Comparison of ENCODE assay signal across 8 cellular contexts in genomic region chr19:44113138-44113783, GRCh38. TPM values are rescaled to one million over a fixed set of nuclear protein-coding genes. Genes with fewer than 3 reads are reported as not detected.
A peak's percentile ranks its signal among the peaks of the same experiment; 100 is the strongest.
DNase-seq lines count a peak whose midpoint lies in the region; ATAC-seq and TF ChIP-seq lines count a peak whose summit lies in the region.

Gene ZNF225 (plus strand): TSS chr19:44113399. CDS start chr19:44115828, 2,429 bp downstream.

- no peaks in the 10 kb centered on the region for H3K27me3 Mint-ChIP-seq in activated naive CD8-positive, alpha-beta T cell treated with anti-CD3 and anti-CD28 coated beads, Interleukin-2, amount 50 U/mL, for 24 hours

- H3K27ac ChIP-seq in ovary (peak within 1 kb of the TSS in 1 of 2 donors; percentile 50), thyroid gland (peak within 1 kb of the TSS; percentile 34 to 54 (median 40))

- ATAC-seq in HG02588 (IDR thresholded peaks at IDR 0.05; ENCODE audit: unreplicated experiment) (peak; percentile 94), Right ventricle myocardium superior (ENCODE audit: poor library complexity) (peak; percentile 98)
- ATAC-seq in activated naive CD8-positive, alpha-beta T cell treated with anti-CD3 and anti-CD28 coated beads, Interleukin-2, amount 50 U/mL, for 24 hours, result peak; percentile 98

- peaks cover 21% of the 10 kb centered on the region for H3K9me3 Mint-ChIP-seq in activated naive CD8-positive, alpha-beta T cell treated with anti-CD3 and anti-CD28 coated beads, Interleukin-2, amount 50 U/mL, for 24 hours

- H3K36me3 ChIP-seq in ovary (no peaks in the 10 kb centered on the region), thyroid gland (peaks cover 4 to 12% of the 10 kb centered on the region in 2 donors)

- peaks cover 8% of the 10 kb centered on the region for H3K4me1 ChIP-seq in ovary (ENCODE audit: insufficient read depth)
- H3K4me1 ChIP-seq in thyroid gland, result peaks cover 13 to 18% of the 10 kb centered on the region in 2 donors

- POLR2A ChIA-PET in GM10248 (lab: Yijun Ruan, JAX), result interaction anchor here (1.1 kb wide), 1 partner anchor 51 kb away, joined by 3 read pairs; the partner anchor contains the start of gene ZNF226

- H3K27ac Mint-ChIP-seq in activated naive CD8-positive, alpha-beta T cell treated with anti-CD3 and anti-CD28 coated beads, Interleukin-2, amount 50 U/mL, for 24 hours, result peak within 1 kb of the TSS; percentile 97

- intact Hi-C loops in Right ventricle myocardium superior (cut with DNase I) (loop anchor here (10.0 kb wide), 1 partner anchor 192 kb away; the partner anchor contains the start of gene ZNF235), ovary (cut with DNase I) (loop anchor here in 2 of 4 donors (5.0 to 10.0 kb wide), 3 partner anchors 49 to 108 kb away; partner anchors contain the start of genes ZNF223 (in 1 of the 2) and ZNF230 (in 1 of the 2)), thyroid gland (cut with DNase I) (loop anchor here (10.0 kb wide), 1 partner anchor 52 kb away; the partner anchor contains the start of gene ZNF226)

- H3K27me3 ChIP-seq in ovary (no peaks in the 10 kb centered on the region), thyroid gland (no peaks in the 10 kb centered on the region)

- peaks cover 31% of the 10 kb centered on the region for H3K4me1 Mint-ChIP-seq in activated naive CD8-positive, alpha-beta T cell treated with anti-CD3 and anti-CD28 coated beads, Interleukin-2, amount 50 U/mL, for 24 hours

- CTCF ChIA-PET in GM10248 (lab: Yijun Ruan, JAX), result interaction anchor here (1.2 kb wide), 1 partner anchor 162 kb away, joined by 3 read pairs; the partner anchor contains the start of gene ZNF221

- peak; percentile 4 for TF ChIP-seq EP300 in ovary (IDR thresholded peaks at IDR 0.05)

- 0% methylated on average over 43 to 44 of the region's 44 CpGs for WGBS in ovary, 3 donors
- 0 to 1% methylated on average over 18 to 44 of the region's 44 CpGs for WGBS in thyroid gland, 2 donors

- peak within 1 kb of the TSS; percentile 100 for H3K4me3 Mint-ChIP-seq in activated naive CD8-positive, alpha-beta T cell treated with anti-CD3 and anti-CD28 coated beads, Interleukin-2, amount 50 U/mL, for 24 hours

- H3K4me3 ChIP-seq in ovary (peak within 1 kb of the TSS; percentile 77), thyroid gland (replicated peaks in 1 of 3) (peak within 1 kb of the TSS; percentile 36 to 55 (median 50))

- TF ChIP-seq POLR2A in ovary (IDR thresholded peaks at IDR 0.05), result no peak
- TF ChIP-seq POLR2A in thyroid gland (IDR thresholded peaks at IDR 0.05), result peak in 1 of 2 donors; percentile 45

- H3K36me3 Mint-ChIP-seq in activated naive CD8-positive, alpha-beta T cell treated with anti-CD3 and anti-CD28 coated beads, Interleukin-2, amount 50 U/mL, for 24 hours (ENCODE audit: low read depth), result peaks cover 48% of the 10 kb centered on the region

- peak; percentile 90 for DNase-seq in GM10248 (ENCODE audit: extremely low spot score)
- DNase-seq in NCI-H1092 (lab: John Stamatoyannopoulos, UW), result peak; percentile 93
- peak; percentile 68 for DNase-seq in SKM-1 treated with dmso at 0.1 percent for 144 hours (lab: John Stamatoyannopoulos, UW; ENCODE audit: unreplicated experiment)
- DNase-seq in activated naive CD8-positive, alpha-beta T cell treated with anti-CD3 and anti-CD28 coated beads, Interleukin-2, amount 50 U/mL, for 24 hours, result peak; percentile 83
- DNase-seq in Right ventricle myocardium superior, result peak; percentile 95
- DNase-seq in ovary, result peak; percentile 92 to 97 (median 93)
- peak; percentile 96 for DNase-seq in thyroid gland

- peaks cover 0 to 1% of the 10 kb centered on the region in 2 donors for H3K9me3 ChIP-seq in ovary
- H3K9me3 ChIP-seq in thyroid gland, result no peaks in the 10 kb centered on the region

- TF ChIP-seq CTCF in GM10248 (IDR thresholded peaks at IDR 0.05; ENCODE audit: control extremely low read depth, extremely low read depth, low read depth, missing control alignments), result no peak
- peak in 2 of 3 donors; percentile 15 to 33 for TF ChIP-seq CTCF in ovary (IDR thresholded peaks at IDR 0.05)
- TF ChIP-seq CTCF in thyroid gland (IDR thresholded peaks at IDR 0.05), result peak in 1 of 6 experiments; percentile 23

RNA-seq across cellular contexts. Expression of gene ZNF225, which starts in this region (rescaled TPM):
- total RNA-seq in Right ventricle myocardium superior (3.0 TPM), ovary (1 to 10 TPM; 3.6 to 8.2 (median 6.9) TPM), thyroid gland (1 to 10 TPM; 4.0 to 8.3 (median 6.3) TPM)
- polyA plus RNA-seq in ovary, result 1 to 10 TPM; 3.5 to 6.4 TPM
